In the genomic region with DNA sequence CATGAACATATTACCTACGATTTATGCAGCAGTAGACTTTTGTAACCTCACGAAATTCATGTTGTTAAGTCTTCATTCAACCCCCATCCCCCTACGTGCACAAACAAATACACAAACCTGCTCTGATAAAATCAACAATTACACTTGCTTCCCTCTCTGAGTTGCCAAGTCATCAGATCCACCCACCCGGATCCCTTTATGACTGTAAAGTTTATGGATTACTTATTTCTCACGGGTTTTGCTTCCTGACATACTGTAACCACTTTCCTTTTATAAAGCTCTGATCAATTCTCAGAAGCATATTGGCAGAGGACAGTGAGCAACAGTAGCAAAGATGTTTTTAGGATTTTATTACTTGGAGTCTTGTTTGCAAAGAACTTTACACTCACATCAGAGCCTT, we compare ENCODE assay signal across 10 cellular contexts.
DNase-seq lines count a peak whose midpoint lies in the region; ATAC-seq and TF ChIP-seq lines count a peak whose summit lies in the region.
"Had no signal": no experiment of that assay in that cellular context is flagged by ENCODE, and none has a peak within 500 bp of the region (broad histone marks: within the 10 kb centered on the region; RNA-seq: fewer than 3 reads in every experiment).

No MANE protein-coding gene starts in this region.

- H3K9me3 ChIP-seq in parathyroid adenoma (ENCODE audit: control insufficient read depth, low read length) (no peaks in the 10 kb centered on the region), psoas muscle (no peaks in the 10 kb centered on the region)

- no peaks in the 10 kb centered on the region for H3K79me2 ChIP-seq in parathyroid adenoma

- H3K27ac ChIP-seq in VCaP (peak overlapping the region; percentile 48), parathyroid adenoma (no peak overlapping the region), psoas muscle (no peak overlapping the region)

- H3K27me3 ChIP-seq in parathyroid adenoma (ENCODE audit: control insufficient read depth, insufficient read depth, low read length) (no peaks in the 10 kb centered on the region), psoas muscle (ENCODE audit: insufficient read depth in 3 of 3, low read length in 2 of 3) (no peaks in the 10 kb centered on the region)

- H2AFZ ChIP-seq in parathyroid adenoma = no peak overlapping the region

- WGBS in psoas muscle, 3 donors = 58 to 68% (median 63%) methylated on average over 5 of the region's 5 CpGs

- no peak overlapping the region for H3K4me3 ChIP-seq in parathyroid adenoma (ENCODE audit: low read depth, low read length)
- no peak overlapping the region for H3K4me3 ChIP-seq in psoas muscle

- peak; percentile 49 for DNase-seq in activated CD4-positive, alpha-beta T cell treated with anti-CD3 and anti-CD28 coated beads for 48 hours
- DNase-seq in activated CD4-positive, alpha-beta T cell treated with anti-CD3 and anti-CD28 coated beads for 1 hour = no peak
- no peak for DNase-seq in NCI-H526 (lab: John Stamatoyannopoulos, UW)
- no peak for DNase-seq in psoas muscle
- no peak for DNase-seq in NCI-H1417 treated with DMSO at 0.1 percent for 48 hours (lab: John Stamatoyannopoulos, UW)
- DNase-seq: activated B cell treated with CpG ODN at 0.5 μM for 24 hours, naive B cell had no signal

- H3K4me1 ChIP-seq in parathyroid adenoma = peaks cover 16% of the 10 kb centered on the region
- peaks cover 5% of the 10 kb centered on the region for H3K4me1 ChIP-seq in psoas muscle

- H3K4me2 ChIP-seq in parathyroid adenoma (ENCODE audit: low read length) = peak overlapping the region; percentile 52

- no peaks in the 10 kb centered on the region for H3K36me3 ChIP-seq in parathyroid adenoma (ENCODE audit: control insufficient read depth, insufficient read depth, low read length)
- H3K36me3 ChIP-seq in psoas muscle (ENCODE audit: insufficient read depth in 1 of 2, low read depth in 1 of 2) = no peaks in the 10 kb centered on the region

- intact Hi-C loops in psoas muscle (cut with DNase I) = loop anchor here in 1 of 2 donors (5.0 kb wide), 1 partner anchor 65 kb away; no protein-coding TSS in a partner anchor

- TF ChIP-seq CTCF in VCaP (conservative IDR thresholded peaks at IDR 0.05) = no peak
- no peak for TF ChIP-seq CTCF in parathyroid adenoma (IDR thresholded peaks at IDR 0.05)
- no peak for TF ChIP-seq CTCF in psoas muscle (IDR thresholded peaks at IDR 0.05)

- peak; percentile 72 for ATAC-seq in HG02759 (IDR thresholded peaks at IDR 0.05; ENCODE audit: unreplicated experiment)
- ATAC-seq in psoas muscle = no peak

- no peak overlapping the region for H3K9ac ChIP-seq in parathyroid adenoma
